21 cellular contexts compared by ENCODE assay signal in genomic region chr13:25455146-25455545, GRCh38.
DNase-seq lines count a peak whose midpoint lies in the region; ATAC-seq and TF ChIP-seq lines count a peak whose summit lies in the region.
"Had no signal": no experiment of that assay in that cellular context is flagged by ENCODE, and none has a peak within 500 bp of the region (broad histone marks: within the 10 kb centered on the region; RNA-seq: fewer than 3 reads in every experiment).

No MANE protein-coding gene starts in this region.

- H3K9me3 ChIP-seq in SK-N-MC (ENCODE audit: low read depth, low read length) (no peaks in the 10 kb centered on the region), tibial artery (no peaks in the 10 kb centered on the region)
- H3K9me3 ChIP-seq: mucosa of descending colon, tibial nerve had no signal

- no peaks in the 10 kb centered on the region for H3K36me3 ChIP-seq in SK-N-MC (ENCODE audit: insufficient read depth, low read length)
- H3K36me3 ChIP-seq in tibial artery = no peaks in the 10 kb centered on the region
- H3K36me3 ChIP-seq: tibial nerve had no signal

- no peak overlapping the region for H3K27ac ChIP-seq in SK-N-MC
- H3K27ac ChIP-seq in tibial artery = no peak overlapping the region
- H3K27ac ChIP-seq: tibial nerve had no signal

- no peak overlapping the region for H3K9ac ChIP-seq in SK-N-MC (ENCODE audit: insufficient read length)

- no peaks in the 10 kb centered on the region for H3K27me3 ChIP-seq in tibial artery
- H3K27me3 ChIP-seq: tibial nerve had no signal

- ATAC-seq in HG02642 (IDR thresholded peaks at IDR 0.05; ENCODE audit: poor library complexity, unreplicated experiment) (no peak), GM21825 (IDR thresholded peaks at IDR 0.05; ENCODE audit: unreplicated experiment) (no peak)
- ATAC-seq: activated T-helper 17 cell treated with anti-CD3 and anti-CD28 coated beads, Interleukin-2, amount 50 U/mL, for 72 hours; HepG2; left lobe of liver; mucosa of descending colon; T-cell had no signal

- H3K4me1 ChIP-seq in tibial artery = no peaks in the 10 kb centered on the region
- H3K4me1 ChIP-seq: tibial nerve had no signal

- TF ChIP-seq CTCF in LNCaP clone FGC (IDR thresholded peaks at IDR 0.05; ENCODE audit: control insufficient read depth, extremely low read depth, insufficient read depth) (no peak), tibial artery (IDR thresholded peaks at IDR 0.05) (no peak)

- DNase-seq in LNCaP clone FGC (ENCODE audit: low read depth) (peak; percentile 27), NCI-H2029 treated with DMSO at 0.1 percent for 48 hours (lab: John Stamatoyannopoulos, UW) (peak; percentile 66), SK-N-MC (ENCODE audit: low read depth, low spot score) (peak; percentile 20), kidney tubule cell (ENCODE audit: low spot score) (peak; percentile 27), tibial artery (no peak)
- DNase-seq: activated CD4-positive, alpha-beta T cell treated with anti-CD3 and anti-CD28 coated beads for 48 hours; activated naive CD8-positive, alpha-beta T cell treated with anti-CD3 and anti-CD28 coated beads for 36 hours; CD4-positive, alpha-beta memory T cell; cortex of kidney; HCEC 1CT; mucosa of descending colon; NCI-H69; SHP77 treated with DMSO at 0.1 percent for 48 hours; stimulated activated naive CD4-positive, alpha-beta T cell treated with Interleukin-2 at 50 U/mL for 16 hours; T-cell had no signal

- H3K4me3 ChIP-seq in LNCaP clone FGC (ENCODE audit: low read depth, low read length) = no peak overlapping the region
- H3K4me3 ChIP-seq in SK-N-MC = no peak overlapping the region
- H3K4me3 ChIP-seq in tibial artery = no peak overlapping the region
- H3K4me3 ChIP-seq: mucosa of descending colon, tibial nerve had no signal

- intact Hi-C loops in tibial artery (cut with DNase I; ENCODE audit: low total_unique reads) = no loop called here

Comparison
In these comparisons a context has a peak if more than half of its experiments do, and no peak if none do; other contexts are left out.
1. DNase-seq: peak in LNCaP clone FGC (single experiment), NCI-H2029 treated with DMSO at 0.1 percent for 48 hours (single experiment), SK-N-MC (single experiment) and kidney tubule cell (single experiment); none in tibial artery (0 of 2).